Comparison of ENCODE assay signal across 8 cellular contexts in genomic region chr3:38031022-38031994, GRCh38. TPM values are rescaled to one million over a fixed set of nuclear protein-coding genes. Genes with fewer than 3 reads are reported as not detected.
DNase-seq lines count a peak whose midpoint lies in the region; ATAC-seq and TF ChIP-seq lines count a peak whose summit lies in the region.

No MANE protein-coding gene starts in this region.

- H3K4me1 ChIP-seq in hepatocyte (ENCODE audit: insufficient read depth) (peaks cover 9% of the 10 kb centered on the region), OCI-LY7 (ENCODE audit: insufficient read depth, low read length, poor library complexity, severe bottlenecking) (no peaks in the 10 kb centered on the region)

- H3K27ac ChIP-seq in hepatocyte (no peak overlapping the region), OCI-LY7 (ENCODE audit: low read depth, low read length, poor library complexity, severe bottlenecking) (no peak overlapping the region)

- no peaks in the 10 kb centered on the region for H3K9me3 ChIP-seq in hepatocyte (ENCODE audit: low read depth)
- H3K9me3 ChIP-seq in OCI-LY7 (ENCODE audit: low read length) = no peaks in the 10 kb centered on the region

- CTCF ChIA-PET in activated naive CD4-positive, alpha-beta T cell treated with anti-CD3 and anti-CD28 coated beads, Interleukin-2, amount 10 ng/mL, durations not matched to agents 7 days and 5 days (lab: Charles Lee) = no interaction called here
- CTCF ChIA-PET in OCI-LY7 (lab: Charles Lee; ENCODE audit: unreplicated experiment) = interaction anchor here (0.7 kb wide), 1 partner anchor 34 kb away, joined by 4 read pairs; no protein-coding TSS in a partner anchor

- intact Hi-C loops in cardiac septum (cut with DNase I) = no loop called here
- intact Hi-C loops in Right ventricle myocardium inferior (cut with DNase I) = no loop called here
- intact Hi-C loops in OCI-LY7 (cut with micrococcal nuclease; ENCODE audit: unreplicated experiment) = no loop called here

- no TSS peak for BruUV-seq in OCI-LY7 (replicated peaks; lab: Mats Ljungman, UMichigan)

- peaks cover 39% of the 10 kb centered on the region for H3K4me1 Mint-ChIP-seq in activated naive CD4-positive, alpha-beta T cell treated with anti-CD3 and anti-CD28 coated beads, Interleukin-2, amount 10 ng/mL, durations not matched to agents 7 days and 5 days

- POLR2A ChIA-PET in OCI-LY7 (lab: Charles Lee) = no interaction called here

- H3K27ac Mint-ChIP-seq in activated naive CD4-positive, alpha-beta T cell treated with anti-CD3 and anti-CD28 coated beads, Interleukin-2, amount 10 ng/mL, durations not matched to agents 7 days and 5 days = no peak overlapping the region

- H3K79me2 ChIP-seq in hepatocyte (no peaks in the 10 kb centered on the region), OCI-LY7 (ENCODE audit: insufficient read depth, low read depth, low read length) (no peaks in the 10 kb centered on the region)

- H3K4me3 Mint-ChIP-seq in activated naive CD4-positive, alpha-beta T cell treated with anti-CD3 and anti-CD28 coated beads, Interleukin-2, amount 10 ng/mL, durations not matched to agents 7 days and 5 days = peak overlapping the region; percentile 1

- no peaks in the 10 kb centered on the region for H3K27me3 ChIP-seq in hepatocyte

- H3K9me2 ChIP-seq in hepatocyte (replicated peaks; ENCODE audit: insufficient read depth) = no peaks in the 10 kb centered on the region
- no peaks in the 10 kb centered on the region for H3K9me2 ChIP-seq in OCI-LY7 (ENCODE audit: insufficient read depth, low read length)

- DNase-seq in cardiac septum (ENCODE audit: low spot score) (peak; percentile 82), Right ventricle myocardium inferior (ENCODE audit: missing footprints) (no peak), hepatocyte (ENCODE audit: low spot score) (peak; percentile 30), OCI-LY7 (ENCODE audit: low spot score) (no peak), retina (no peak), GM19240 (ENCODE audit: insufficient read length, low spot score) (no peak)
- DNase-seq in activated naive CD4-positive, alpha-beta T cell treated with anti-CD3 and anti-CD28 coated beads, Interleukin-2, amount 10 ng/mL, durations not matched to agents 7 days and 5 days = peak; percentile 50
- DNase-seq in stimulated activated CD8-positive, alpha-beta memory T cell treated with anti-CD3 and anti-CD28 coated beads, Interleukin-4, amount 100 ng/mL, for 48 hours = peak; percentile 59

- H4K20me1 ChIP-seq in hepatocyte (ENCODE audit: insufficient read depth, poor library complexity, severe bottlenecking) = no peaks in the 10 kb centered on the region
- H4K20me1 ChIP-seq in OCI-LY7 (ENCODE audit: insufficient read depth, low read length) = no peaks in the 10 kb centered on the region

- H2AFZ ChIP-seq in hepatocyte = no peak overlapping the region
- no peak overlapping the region for H2AFZ ChIP-seq in OCI-LY7 (ENCODE audit: low read length)

- H3K36me3 Mint-ChIP-seq in activated naive CD4-positive, alpha-beta T cell treated with anti-CD3 and anti-CD28 coated beads, Interleukin-2, amount 10 ng/mL, durations not matched to agents 7 days and 5 days = peaks cover 6% of the 10 kb centered on the region

- H3K4me2 ChIP-seq in hepatocyte (no peak overlapping the region), OCI-LY7 (ENCODE audit: low read length) (no peak overlapping the region)

- TF ChIP-seq CTCF in hepatocyte (IDR thresholded peaks at IDR 0.05; ENCODE audit: poor library complexity) (no peak), OCI-LY7 (conservative IDR thresholded peaks at IDR 0.05; ENCODE audit: low read length) (no peak)

- ATAC-seq in Right ventricle myocardium inferior = no peak

- H3K4me3 ChIP-seq in hepatocyte (no peak overlapping the region), OCI-LY7 (ENCODE audit: low read depth, low read length, poor library complexity, severe bottlenecking) (no peak overlapping the region)

- 80% methylated on average over 9 of the region's 9 CpGs for WGBS in hepatocyte (ENCODE audit: low lambda C conversion rate, missing lambda C conversion rate)

- peaks cover 71% of the 10 kb centered on the region for H3K27me3 Mint-ChIP-seq in activated naive CD4-positive, alpha-beta T cell treated with anti-CD3 and anti-CD28 coated beads, Interleukin-2, amount 10 ng/mL, durations not matched to agents 7 days and 5 days

- no peaks in the 10 kb centered on the region for H3K9me3 Mint-ChIP-seq in activated naive CD4-positive, alpha-beta T cell treated with anti-CD3 and anti-CD28 coated beads, Interleukin-2, amount 10 ng/mL, durations not matched to agents 7 days and 5 days

- H3K36me3 ChIP-seq in hepatocyte (replicated peaks; ENCODE audit: insufficient read depth, low read depth) (no peaks in the 10 kb centered on the region), OCI-LY7 (ENCODE audit: insufficient read depth, low read length) (no peaks in the 10 kb centered on the region)

RNA-seq across cellular contexts. Expression of gene PLCD1, which starts 1.9 kb away (rescaled TPM):
- 10.1 TPM for total RNA-seq in cardiac septum
- 10.7 TPM for total RNA-seq in Right ventricle myocardium inferior
- 17.1 and 22.6 TPM in 2 replicates for total RNA-seq in hepatocyte
- 21.7 and 24.8 TPM in 2 replicates for polyA plus RNA-seq in hepatocyte
- total RNA-seq in OCI-LY7 (2014; rRNA removed; shearing (Covaris generic)) = 5.8 and 10.4 TPM in 2 replicates
- 7.7 and 11.8 TPM in 2 replicates for total RNA-seq in OCI-LY7 (2022)

RNA-seq across cellular contexts. Expression of gene DLEC1, which starts 7.7 kb away (rescaled TPM):
- total RNA-seq in cardiac septum (0.22 TPM), Right ventricle myocardium inferior (0.08 TPM), hepatocyte (0.23 and 0.68 TPM in 2 replicates), OCI-LY7 (2022) (0.11 TPM in 1 of 2 replicates, not detected in the other)
- polyA plus RNA-seq in hepatocyte = 1.5 and 1.6 TPM in 2 replicates
- total RNA-seq in OCI-LY7 (2014; rRNA removed; shearing (Covaris generic)) = 0.13 TPM in 1 of 2 replicates, not detected in the other

RNA-seq across cellular contexts. Expression of gene VILL, which starts 40.7 kb away (rescaled TPM):
- total RNA-seq in cardiac septum (2.6 TPM), Right ventricle myocardium inferior (4.4 TPM), hepatocyte (47.0 and 47.4 TPM in 2 replicates), OCI-LY7 (2022) (13.2 and 13.5 TPM in 2 replicates)
- polyA plus RNA-seq in hepatocyte = 39.3 and 39.7 TPM in 2 replicates
- total RNA-seq in OCI-LY7 (2014; rRNA removed; shearing (Covaris generic)) = 23.5 and 24.5 TPM in 2 replicates

Comparison
In these comparisons a context has a peak if more than half of its experiments do, and no peak if none do; other contexts are left out.
1. DNase-seq: peak in cardiac septum (single experiment), activated naive CD4-positive, alpha-beta T cell treated with anti-CD3 and anti-CD28 coated beads, Interleukin-2, amount 10 ng/mL, durations not matched to agents 7 days and 5 days (single experiment), hepatocyte (single experiment) and stimulated activated CD8-positive, alpha-beta memory T cell treated with anti-CD3 and anti-CD28 coated beads, Interleukin-4, amount 100 ng/mL, for 48 hours (single experiment); none in Right ventricle myocardium inferior (single experiment), OCI-LY7 (single experiment), retina (single experiment) and GM19240 (single experiment).